ENCODE assay signal across 8 cellular contexts in the genomic region with DNA sequence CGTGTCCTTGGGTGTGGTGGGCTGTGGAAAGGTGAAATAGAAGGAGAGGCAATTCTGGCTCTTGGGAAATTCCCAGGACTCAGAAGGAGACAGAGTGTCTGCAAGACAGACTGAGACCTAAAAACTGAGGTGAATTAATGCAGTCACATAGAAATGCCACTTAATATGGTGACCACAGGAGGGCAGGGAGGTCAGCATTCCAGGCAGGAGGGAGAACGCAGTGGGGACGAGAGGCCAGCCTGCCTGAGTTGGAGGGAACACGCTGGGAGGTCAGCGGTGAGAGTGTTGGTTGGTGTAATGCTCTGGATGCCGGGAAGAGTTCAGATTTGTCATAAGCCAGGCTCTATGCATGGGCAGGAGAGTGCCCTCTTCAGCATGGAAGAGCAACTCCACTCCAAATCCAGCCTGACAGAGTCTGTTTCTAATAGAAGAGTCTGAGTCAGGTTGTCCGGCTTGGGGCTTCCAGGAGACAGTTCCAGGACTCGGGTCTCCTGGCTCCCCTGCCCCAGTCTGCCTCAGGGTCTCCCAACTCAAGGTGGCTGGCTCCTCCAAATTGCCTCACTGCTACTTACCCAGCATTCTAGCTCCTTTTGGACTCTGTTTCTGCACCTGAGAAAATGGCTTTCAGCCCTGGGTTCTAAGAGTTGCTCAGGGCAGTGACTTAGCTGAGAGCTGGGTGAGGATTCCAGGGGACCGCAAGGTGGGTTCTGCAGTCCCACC. TPM values are rescaled to one million over a fixed set of nuclear protein-coding genes. Genes with fewer than 3 reads are reported as not detected.
DNase-seq lines count a peak whose midpoint lies in the region; ATAC-seq and TF ChIP-seq lines count a peak whose summit lies in the region.

No MANE protein-coding gene starts in this region.

- DNase-seq in CD4-positive, alpha-beta T cell: no peak
- DNase-seq in HFFc6 (peak; percentile 84), SHP77 treated with DMSO at 0.1 percent for 48 hours (lab: John Stamatoyannopoulos, UW) (peak; percentile 49), fibroblast of pulmonary artery (ENCODE audit: low read depth) (peak; percentile 68), posterior vena cava (ENCODE audit: low spot score) (no peak)
- no peak for DNase-seq in stimulated activated naive CD4-positive, alpha-beta T cell (lab: John Stamatoyannopoulos, UW)

- H3K36me3 Mint-ChIP-seq in CD4-positive, alpha-beta T cell (ENCODE audit: low read depth): no peaks in the 10 kb centered on the region
- H3K36me3 Mint-ChIP-seq in HFFc6 (ENCODE audit: low read depth): no peaks in the 10 kb centered on the region

- H3K79me2 ChIP-seq in parathyroid adenoma: no peaks in the 10 kb centered on the region

- H3K4me1 ChIP-seq in parathyroid adenoma: no peaks in the 10 kb centered on the region

- no peak overlapping the region for H3K27ac ChIP-seq in CD4-positive, alpha-beta T cell (ENCODE audit: low read depth, low read length)
- H3K27ac ChIP-seq in parathyroid adenoma: no peak overlapping the region

- no peak overlapping the region for H3K9ac ChIP-seq in parathyroid adenoma

- H3K27ac Mint-ChIP-seq in CD4-positive, alpha-beta T cell: no peak overlapping the region
- H3K27ac Mint-ChIP-seq in HFFc6: no peak overlapping the region

- no peak overlapping the region for H3K4me2 ChIP-seq in parathyroid adenoma (ENCODE audit: low read length)

- no peaks in the 10 kb centered on the region for H3K4me1 Mint-ChIP-seq in CD4-positive, alpha-beta T cell (ENCODE audit: low read depth)
- peaks cover 15% of the 10 kb centered on the region for H3K4me1 Mint-ChIP-seq in HFFc6 (ENCODE audit: low read depth)

- H3K9me3 Mint-ChIP-seq in CD4-positive, alpha-beta T cell: no peaks in the 10 kb centered on the region
- H3K9me3 Mint-ChIP-seq in HFFc6: no peaks in the 10 kb centered on the region

- POLR2A ChIA-PET in CD4-positive, alpha-beta T cell (lab: Charles Lee): no interaction called here

- H2AFZ ChIP-seq in parathyroid adenoma: no peak overlapping the region

- H3K4me3 ChIP-seq in fibroblast of pulmonary artery (replicated peaks; ENCODE audit: low read depth, low read length) (no peak overlapping the region), parathyroid adenoma (ENCODE audit: low read depth, low read length) (no peak overlapping the region)

- no peaks in the 10 kb centered on the region for H3K36me3 ChIP-seq in parathyroid adenoma (ENCODE audit: control insufficient read depth, insufficient read depth, low read length)

- peaks cover 43% of the 10 kb centered on the region for H3K27me3 Mint-ChIP-seq in CD4-positive, alpha-beta T cell
- H3K27me3 Mint-ChIP-seq in HFFc6 (ENCODE audit: insufficient read depth): peaks cover 25% of the 10 kb centered on the region

- intact Hi-C loops in CD4-positive, alpha-beta T cell (cut with DNase I, micrococcal nuclease): loop anchor here in 1 of 2 experiments (1.0 kb wide), 1 partner anchor 35 kb away; no protein-coding TSS in a partner anchor
- intact Hi-C loops in posterior vena cava (cut with DNase I): no loop called here

- H3K9me3 ChIP-seq in CD4-positive, alpha-beta T cell (ENCODE audit: control insufficient read depth, low read length): no peaks in the 10 kb centered on the region
- no peaks in the 10 kb centered on the region for H3K9me3 ChIP-seq in parathyroid adenoma (ENCODE audit: control insufficient read depth, low read length)

- no peak for ATAC-seq in CD4-positive, alpha-beta T cell (ENCODE audit: poor library complexity)
- ATAC-seq in GM21526 (IDR thresholded peaks at IDR 0.05; ENCODE audit: low FRiP score, unreplicated experiment): no peak

- CTCF ChIA-PET in CD4-positive, alpha-beta T cell (lab: Charles Lee): no interaction called here

- peak; percentile 25 for TF ChIP-seq CTCF in CD4-positive, alpha-beta T cell (IDR thresholded peaks at IDR 0.05)
- TF ChIP-seq CTCF in HFFc6 (IDR thresholded peaks at IDR 0.05): peak; percentile 80
- TF ChIP-seq CTCF in fibroblast of pulmonary artery (IDR thresholded peaks at IDR 0.05; ENCODE audit: low read length, missing control alignments): peak; percentile 74
- peak; percentile 41 for TF ChIP-seq CTCF in parathyroid adenoma (IDR thresholded peaks at IDR 0.05)

- H3K4me3 Mint-ChIP-seq in CD4-positive, alpha-beta T cell: no peak overlapping the region
- no peak overlapping the region for H3K4me3 Mint-ChIP-seq in HFFc6

- peaks cover 5% of the 10 kb centered on the region for H3K27me3 ChIP-seq in CD4-positive, alpha-beta T cell (ENCODE audit: control insufficient read depth, insufficient read depth, low read length)
- H3K27me3 ChIP-seq in parathyroid adenoma (ENCODE audit: control insufficient read depth, insufficient read depth, low read length): no peaks in the 10 kb centered on the region

RNA-seq across cellular contexts. Expression of a gene that starts 5.7 kb away (rescaled TPM):
- total RNA-seq in CD4-positive, alpha-beta T cell: not detected
- total RNA-seq in HFFc6 (2021; fragmentation: NEBNext Ultra II Directional; extraction: Animal tissue kit (Norgen Biotek cat#: 25700)): not detected
- 1 to 10 TPM in 1 of 2 donors, under 1 TPM in 1; 0.90 to 3.4 TPM for total RNA-seq in posterior vena cava

RNA-seq across cellular contexts. Expression of a gene that starts 30.6 kb away (rescaled TPM):
- 10 to 100 TPM; 15.7 to 16.5 TPM for total RNA-seq in CD4-positive, alpha-beta T cell
- total RNA-seq in HFFc6 (2021; fragmentation: NEBNext Ultra II Directional; extraction: Animal tissue kit (Norgen Biotek cat#: 25700)): 10 to 100 TPM; 60.3 to 72.7 (median 64.9) TPM
- total RNA-seq in posterior vena cava: 10 to 100 TPM; 35.5 to 54.9 TPM

RNA-seq across cellular contexts. Expression of a gene that starts 57.9 kb away (rescaled TPM):
- total RNA-seq in CD4-positive, alpha-beta T cell: under 1 TPM; 0.49 to 0.50 TPM
- not detected for total RNA-seq in HFFc6 (2021; fragmentation: NEBNext Ultra II Directional; extraction: Animal tissue kit (Norgen Biotek cat#: 25700))
- not detected for total RNA-seq in posterior vena cava

Comparison
In these comparisons a context has a peak if more than half of its experiments do, and no peak if none do; other contexts are left out.
1. DNase-seq: peak in HFFc6 (single experiment), SHP77 treated with DMSO at 0.1 percent for 48 hours (single experiment) and fibroblast of pulmonary artery (single experiment); none in CD4-positive, alpha-beta T cell (0 of 10), stimulated activated naive CD4-positive, alpha-beta T cell (0 of 6) and posterior vena cava (single experiment).
2. CTCF ChIP-seq: peak in every context shown above with its lines; median percentile 80 in HFFc6; 74 in fibroblast of pulmonary artery; 41 in parathyroid adenoma; 25 in CD4-positive, alpha-beta T cell.